Comparison of ENCODE assay signal across 1 cellular context in genomic region chr7:322111-322671, GRCh38.
TF ChIP-seq lines count a peak whose summit lies in the region.

No MANE protein-coding gene starts in this region.

TF ChIP-seq in HepG2, 621 proteins besides CTCF, POLR2A, EP300 and RAD21 (continued from another document and continues in another):
- TF ChIP-seq ZNF407 (CRISPR knock-in tag; IDR thresholded peaks at IDR 0.05; ENCODE audit: not compliant biosample characterization): no peak
- 0 out of 2 replicates have a peak, but pooled peaks have one; percentile 25 for TF ChIP-seq ZNF619 (CRISPR knock-in tag; IDR thresholded peaks at IDR 0.05)
- TF ChIP-seq PATZ1 (CRISPR knock-in tag; IDR thresholded peaks at IDR 0.05): 0 out of 2 replicates have a peak, but pooled peaks have one; percentile 21
- peak; percentile 69; the same call in 1 of the 2 replicates for TF ChIP-seq ZNF280B (CRISPR knock-in tag; IDR thresholded peaks at IDR 0.05; ENCODE audit: borderline replicate concordance)
- peak; percentile 45; the same call in 1 of the 2 replicates for TF ChIP-seq ZBTB33 (CRISPR knock-in tag; IDR thresholded peaks at IDR 0.05)
- peak; percentile 24 for TF ChIP-seq YY1 (IDR thresholded peaks at IDR 0.05; ENCODE audit: insufficient read depth, insufficient replicate concordance, low read depth, low read length)
- 0 out of 2 replicates have a peak, but pooled peaks have one; percentile 19 for TF ChIP-seq ATF7-NPFF (CRISPR knock-in tag; IDR thresholded peaks at IDR 0.05; ENCODE audit: low read depth)
- peak; percentile 46; the same call in 1 of the 2 replicates for TF ChIP-seq KDM2A (CRISPR knock-in tag; IDR thresholded peaks at IDR 0.05; ENCODE audit: borderline replicate concordance, low read depth)
- TF ChIP-seq POGK (CRISPR knock-in tag; conservative IDR thresholded peaks at IDR 0.05): 0 out of 2 replicates have a peak, but pooled peaks have one; percentile 56
- 0 out of 2 replicates have a peak, but pooled peaks have one; percentile 24 for TF ChIP-seq THAP11 (CRISPR knock-in tag; IDR thresholded peaks at IDR 0.05)
- 0 out of 2 replicates have a peak, but pooled peaks have one; percentile 41 for TF ChIP-seq ZNF451 (CRISPR knock-in tag; IDR thresholded peaks at IDR 0.05)
- TF ChIP-seq GABPB1 (CRISPR knock-in tag; IDR thresholded peaks at IDR 0.05): peak; percentile 34; the same call in 1 of the 2 replicates
- TF ChIP-seq SP1 (IDR thresholded peaks at IDR 0.05): no peak
- TF ChIP-seq SP1 (CRISPR knock-in tag; IDR thresholded peaks at IDR 0.05): peak; percentile 60
- 0 out of 2 replicates have a peak, but pooled peaks have one; percentile 9 for TF ChIP-seq ZSCAN21 (CRISPR knock-in tag; IDR thresholded peaks at IDR 0.05; ENCODE audit: borderline replicate concordance)
- TF ChIP-seq SALL1 (CRISPR knock-in tag; IDR thresholded peaks at IDR 0.05): 0 out of 2 replicates have a peak, but pooled peaks have one; percentile 21
- no peak for TF ChIP-seq SKIL (CRISPR knock-in tag; IDR thresholded peaks at IDR 0.05; ENCODE audit: borderline replicate concordance)
- 0 out of 2 replicates have a peak, but pooled peaks have one; percentile 26 for TF ChIP-seq NRL (CRISPR knock-in tag; IDR thresholded peaks at IDR 0.05; ENCODE audit: borderline replicate concordance)
- TF ChIP-seq ARNT2 (CRISPR knock-in tag; IDR thresholded peaks at IDR 0.05; ENCODE audit: low read depth): 0 out of 2 replicates have a peak, but pooled peaks have one; percentile 37
- 0 out of 2 replicates have a peak, but pooled peaks have one; percentile 3 for TF ChIP-seq PHF8 (CRISPR knock-in tag; IDR thresholded peaks at IDR 0.05)
- TF ChIP-seq MXI1 (IDR thresholded peaks at IDR 0.05; ENCODE audit: borderline replicate concordance, low read depth, low read length): 0 out of 3 replicates have a peak, but pooled peaks have one; percentile 30
- TF ChIP-seq ATF2 (CRISPR knock-in tag; IDR thresholded peaks at IDR 0.05): no peak
- TF ChIP-seq ZNF687 (CRISPR knock-in tag; IDR thresholded peaks at IDR 0.05): peak; percentile 20; the same call in 1 of the 2 replicates
- TF ChIP-seq PCBP1 (IDR thresholded peaks at IDR 0.05; ENCODE audit: borderline replicate concordance, low read depth, low read length): 0 out of 2 replicates have a peak, but pooled peaks have one; percentile 34
- TF ChIP-seq ZNF224 (CRISPR knock-in tag; IDR thresholded peaks at IDR 0.05): no peak
- no peak for TF ChIP-seq ZNF777 (CRISPR knock-in tag; IDR thresholded peaks at IDR 0.05)
- peak; percentile 14; the same call in 1 of the 2 replicates for TF ChIP-seq SMC3 (IDR thresholded peaks at IDR 0.05; ENCODE audit: low read length)
- no peak for TF ChIP-seq ZFP41 (CRISPR knock-in tag; IDR thresholded peaks at IDR 0.05; ENCODE audit: borderline replicate concordance)
- 0 out of 2 replicates have a peak, but pooled peaks have one; percentile 34 for TF ChIP-seq HDAC1 (CRISPR knock-in tag; IDR thresholded peaks at IDR 0.05)
